In genomic region chr10:112345202-112345601, GRCh38 we compare ENCODE assay signal across 22 cellular contexts. TPM values are rescaled to one million over a fixed set of nuclear protein-coding genes. Genes with fewer than 3 reads are reported as not detected.
"Had no signal": no experiment of that assay in that cellular context is flagged by ENCODE, and none has a peak within 500 bp of the region (broad histone marks: within the 10 kb centered on the region; RNA-seq: fewer than 3 reads in every experiment).

No MANE protein-coding gene starts in this region.

- ATAC-seq: HepG2 had no signal

- H3K27me3 ChIP-seq: MG63 had no signal

- H3K9ac ChIP-seq: SK-N-SH had no signal

- H3K36me3 ChIP-seq: MG63 had no signal

- FAIRE-seq: HepG2, RCC 7860 had no signal

- H3K9me3 ChIP-seq: MG63, SK-N-SH had no signal

- H3K4me3 ChIP-seq: MG63 had no signal

- DNase-seq: IMR-90, Karpas-422, KG1, MG63, NCI-H1092, NCI-H1105 treated with DMSO at 0.1 percent for 48 hours, NCI-H1417 treated with DMSO at 0.1 percent for 48 hours, NCI-H146, NCI-H1694 treated with DMSO at 0.1 percent for 48 hours, NCI-H1930, NCI-H2081, NCI-H2107, NCI-H2227 treated with DMSO at 0.1 percent for 48 hours, NCI-H524, NCI-H526 treated with DMSO at 0.1 percent for 48 hours, NCI-H748 treated with DMSO at 0.1 percent for 48 hours, RPMI8226, SHP77, SK-N-SH had no signal

RNA-seq across cellular contexts. Expression of gene ACSL5, which starts 28.7 kb away (rescaled TPM):
- total RNA-seq: NCI-H460 had no signal
